In the genomic region with DNA sequence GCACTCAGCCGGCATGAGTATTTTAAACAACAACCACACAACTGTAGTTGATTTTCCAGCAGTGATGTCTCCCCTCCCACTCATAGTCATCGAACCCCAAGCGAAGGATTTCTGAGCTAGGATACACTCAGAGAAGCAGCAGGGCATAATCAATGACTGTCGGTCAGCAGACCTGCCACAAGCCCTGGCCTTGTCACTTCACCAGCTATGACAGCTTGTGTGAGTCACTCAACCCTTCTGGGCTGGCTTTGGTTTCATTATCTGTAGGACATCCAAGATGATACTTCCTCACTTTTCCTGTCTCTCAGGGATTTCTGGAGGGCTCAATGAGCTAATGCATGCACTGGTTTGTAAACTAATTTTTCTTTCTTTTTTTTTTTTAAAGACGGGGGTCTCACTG, we compare ENCODE assay signal across 29 cellular contexts.
"Had no signal": no experiment of that assay in that cellular context is flagged by ENCODE, and none has a peak within 500 bp of the region (broad histone marks: within the 10 kb centered on the region; RNA-seq: fewer than 3 reads in every experiment).

No MANE protein-coding gene starts in this region.

- H2AFZ ChIP-seq: parathyroid adenoma had no signal

- H3K4me3 ChIP-seq: breast epithelium, esophagus muscularis mucosa, heart left ventricle, right atrium auricular region, thoracic aorta, uterus had no signal

- H3K4me1 ChIP-seq: breast epithelium, esophagus muscularis mucosa, foreskin keratinocyte, heart left ventricle, parathyroid adenoma, right atrium auricular region, uterus had no signal

- H3K79me2 ChIP-seq: parathyroid adenoma had no signal

- H3K9me3 Mint-ChIP-seq: activated naive CD4-positive, alpha-beta T cell treated with anti-CD3 and anti-CD28 coated beads, Interleukin-2, amount 50 U/mL, for 24 hours; type B pancreatic cell had no signal

- H3K9ac ChIP-seq: parathyroid adenoma had no signal

- DNase-seq: activated CD4-positive, alpha-beta T cell treated with anti-CD3 and anti-CD28 coated beads for 1 hour; activated CD4-positive, alpha-beta T cell treated with anti-CD3 and anti-CD28 coated beads, Interleukin-2, amount 50 U/mL, for 1 hour; activated CD8-positive, alpha-beta T cell treated with anti-CD3 and anti-CD28 coated beads, Interleukin-2, amount 10 ng/mL, durations not matched to agents 7 days and 5 days; activated gamma-delta T cell treated with Interleukin-2 at 50 U/mL for 16 hours; activated naive CD8-positive, alpha-beta T cell treated with anti-CD3 and anti-CD28 coated beads, Interleukin-2, amount 50 U/mL, for 24 hours; activated T-cell treated with anti-CD3 and anti-CD28 coated beads, Interleukin-2, amount 50 U/mL, for 24 hours; central memory CD4-positive, alpha-beta T cell; foreskin keratinocyte; heart left ventricle; hypothalamus; immature natural killer cell; kidney; midbrain; naive thymus-derived CD4-positive, alpha-beta T cell; nucleus accumbens; stimulated activated CD4-positive, alpha-beta T cell treated with anti-CD3 and anti-CD28 coated beads, Interleukin-2, amount 100 ng/mL, for 48 hours; T-cell; uterus; WERI-Rb-1 had no signal

- H3K36me3 ChIP-seq: breast epithelium, esophagus muscularis mucosa, heart left ventricle, right atrium auricular region, thoracic aorta, uterus, WERI-Rb-1 had no signal

- ATAC-seq: activated CD8-positive, alpha-beta T cell treated with anti-CD3 and anti-CD28 coated beads, Interleukin-2, amount 10 ng/mL, durations not matched to agents 7 days and 5 days; activated naive CD8-positive, alpha-beta T cell treated with anti-CD3 and anti-CD28 coated beads, Interleukin-2, amount 50 U/mL, for 24 hours; foreskin keratinocyte; heart left ventricle; naive thymus-derived CD4-positive, alpha-beta T cell; T-cell had no signal

- H3K27ac Mint-ChIP-seq: activated CD8-positive, alpha-beta T cell treated with anti-CD3 and anti-CD28 coated beads, Interleukin-2, amount 10 ng/mL, durations not matched to agents 7 days and 5 days; activated naive CD4-positive, alpha-beta T cell treated with anti-CD3 and anti-CD28 coated beads, Interleukin-2, amount 50 U/mL, for 24 hours; activated naive CD8-positive, alpha-beta T cell treated with anti-CD3 and anti-CD28 coated beads, Interleukin-2, amount 50 U/mL, for 24 hours; activated T-cell treated with anti-CD3 and anti-CD28 coated beads, Interleukin-2, amount 50 U/mL, for 24 hours; dendritic cell treated with granulocyte-macrophage colony-stimulating factor and Interleukin-4, amounts not matched to agents 40 ng/mL and 50 ng/mL, for 4 days; immature natural killer cell; naive thymus-derived CD4-positive, alpha-beta T cell; stimulated activated naive CD8-positive, alpha-beta T cell treated with anti-CD3 and anti-CD28 coated beads, Interleukin-15, Interleukin-2, amounts not matched to agents 100 ng/mL and 50 ng/mL, for 24 hours; T-cell; T-helper 2 cell treated with Interferon-gamma antibody and Interleukin-4, amounts not matched to agents 5 μg/mL and 100 μg/mL, for 36 hours; type B pancreatic cell had no signal

- H3K27ac ChIP-seq: breast epithelium, esophagus muscularis mucosa, foreskin keratinocyte, heart left ventricle, parathyroid adenoma, right atrium auricular region, thoracic aorta, uterus, WERI-Rb-1 had no signal

- H3K4me1 Mint-ChIP-seq: activated naive CD4-positive, alpha-beta T cell treated with anti-CD3 and anti-CD28 coated beads, Interleukin-2, amount 50 U/mL, for 24 hours; activated naive CD8-positive, alpha-beta T cell treated with anti-CD3 and anti-CD28 coated beads, Interleukin-2, amount 50 U/mL, for 24 hours; immature natural killer cell; naive thymus-derived CD4-positive, alpha-beta T cell; T-cell had no signal

- H3K4me3 Mint-ChIP-seq: activated CD8-positive, alpha-beta T cell treated with anti-CD3 and anti-CD28 coated beads, Interleukin-2, amount 10 ng/mL, durations not matched to agents 7 days and 5 days; activated naive CD4-positive, alpha-beta T cell treated with anti-CD3 and anti-CD28 coated beads, Interleukin-2, amount 50 U/mL, for 24 hours; activated naive CD8-positive, alpha-beta T cell treated with anti-CD3 and anti-CD28 coated beads, Interleukin-2, amount 50 U/mL, for 24 hours; activated T-cell treated with anti-CD3 and anti-CD28 coated beads, Interleukin-2, amount 50 U/mL, for 24 hours; dendritic cell treated with granulocyte-macrophage colony-stimulating factor and Interleukin-4, amounts not matched to agents 40 ng/mL and 50 ng/mL, for 4 days; immature natural killer cell; naive thymus-derived CD4-positive, alpha-beta T cell; stimulated activated naive CD8-positive, alpha-beta T cell treated with anti-CD3 and anti-CD28 coated beads, Interleukin-15, Interleukin-2, amounts not matched to agents 100 ng/mL and 50 ng/mL, for 24 hours; T-cell; T-helper 2 cell treated with Interferon-gamma antibody and Interleukin-4, amounts not matched to agents 5 μg/mL and 100 μg/mL, for 36 hours; type B pancreatic cell had no signal

- H3K27me3 ChIP-seq: breast epithelium, foreskin keratinocyte, right atrium auricular region, uterus had no signal

- H3K36me3 Mint-ChIP-seq: T-cell, type B pancreatic cell had no signal

- H3K9me3 ChIP-seq: thoracic aorta, uterus had no signal
